In genomic region chr2:54671875-54672586, GRCh38 we compare ENCODE assay signal across 1 cellular context.
TF ChIP-seq lines count a peak whose summit lies in the region.

No MANE protein-coding gene starts in this region.

TF ChIP-seq in HepG2, 621 proteins besides CTCF, POLR2A, EP300 and RAD21 (continued from another document):
- peak; percentile 79 for TF ChIP-seq ZBTB33 (CRISPR knock-in tag; IDR thresholded peaks at IDR 0.05)
- 0 out of 2 replicates have a peak, but pooled peaks have one; percentile 12 for TF ChIP-seq SMAD3 (CRISPR knock-in tag; IDR thresholded peaks at IDR 0.05)
- no peak for TF ChIP-seq ZMAT5 (CRISPR knock-in tag; IDR thresholded peaks at IDR 0.05; ENCODE audit: borderline replicate concordance, low read depth)
- TF ChIP-seq DRAP1 (CRISPR knock-in tag; IDR thresholded peaks at IDR 0.05) = no peak
- TF ChIP-seq ZNF839 (CRISPR knock-in tag; IDR thresholded peaks at IDR 0.05; ENCODE audit: borderline replicate concordance) = no peak
- no peak for TF ChIP-seq ZNF83 (CRISPR knock-in tag; IDR thresholded peaks at IDR 0.05; ENCODE audit: borderline replicate concordance)
- no peak for TF ChIP-seq NFIB (CRISPR knock-in tag; IDR thresholded peaks at IDR 0.05; ENCODE audit: borderline replicate concordance)
- TF ChIP-seq GATAD2A (CRISPR knock-in tag; IDR thresholded peaks at IDR 0.05) = 0 out of 2 replicates have a peak, but pooled peaks have one; percentile 25
- no peak for TF ChIP-seq CREB1 (IDR thresholded peaks at IDR 0.05)
- 0 out of 2 replicates have a peak, but pooled peaks have one; percentile 2 for TF ChIP-seq CREB1 (CRISPR knock-in tag; IDR thresholded peaks at IDR 0.05)
- TF ChIP-seq CBFB (CRISPR knock-in tag; IDR thresholded peaks at IDR 0.05) = no peak
- no peak for TF ChIP-seq NR0B2 (CRISPR knock-in tag; IDR thresholded peaks at IDR 0.05)
- no peak for TF ChIP-seq CEBPG (CRISPR knock-in tag; IDR thresholded peaks at IDR 0.05)
- no peak for TF ChIP-seq SAP130 (CRISPR knock-in tag; IDR thresholded peaks at IDR 0.05; ENCODE audit: low read depth)
- TF ChIP-seq GLI4 (CRISPR knock-in tag; IDR thresholded peaks at IDR 0.05; ENCODE audit: borderline replicate concordance) = no peak
- no peak for TF ChIP-seq ZNF446 (CRISPR knock-in tag; IDR thresholded peaks at IDR 0.05)
- TF ChIP-seq ZNF687 (CRISPR knock-in tag; IDR thresholded peaks at IDR 0.05) = no peak
- no peak for TF ChIP-seq KAT8 (CRISPR knock-in tag; IDR thresholded peaks at IDR 0.05)
- TF ChIP-seq FOXO4 (CRISPR knock-in tag; conservative IDR thresholded peaks at IDR 0.05) = 0 out of 2 replicates have a peak, but pooled peaks have one; percentile 60
- TF ChIP-seq HNRNPUL1 (IDR thresholded peaks at IDR 0.05; ENCODE audit: low read depth, low read length) = 0 out of 2 replicates have a peak, but pooled peaks have one; percentile 43
- peak; percentile 97 for TF ChIP-seq RBM22 (optimal IDR thresholded peaks at IDR 0.05; ENCODE audit: low read length)
